Comparison of ENCODE assay signal across 31 cellular contexts in genomic region chr5:148311516-148311915, GRCh38. TPM values are rescaled to one million over a fixed set of nuclear protein-coding genes. Genes with fewer than 3 reads are reported as not detected.
"Had no signal": no experiment of that assay in that cellular context is flagged by ENCODE, and none has a peak within 500 bp of the region (broad histone marks: within the 10 kb centered on the region; RNA-seq: fewer than 3 reads in every experiment).

No MANE protein-coding gene starts in this region.

- DNase-seq: activated CD4-positive, alpha-beta T cell treated with anti-CD3 and anti-CD28 coated beads for 1 hour; activated CD4-positive, alpha-beta T cell treated with anti-CD3 and anti-CD28 coated beads, Interleukin-2, amount 10 ng/mL, durations not matched to agents 24 days and 14 days; activated CD4-positive, alpha-beta T cell treated with anti-CD3 and anti-CD28 coated beads, Interleukin-2, amount 50 U/mL, for 4 hours; activated CD4-positive, CD25-positive, alpha-beta regulatory T cell; activated CD8-positive, alpha-beta T cell treated with anti-CD3 and anti-CD28 coated beads for 36 hours; activated gamma-delta T cell; activated naive CD4-positive, alpha-beta T cell treated with Interleukin-2 at 50 U/mL for 16 hours; activated naive CD8-positive, alpha-beta T cell treated with anti-CD3 and anti-CD28 coated beads, Interleukin-2, amount 10 ng/mL, durations not matched to agents 7 days and 5 days; activated T-cell treated with anti-CD3 and anti-CD28 coated beads, Interleukin-2, amount 50 U/mL, for 24 hours; Kasumi-1; KG1; MG63; NCI-H1048; NCI-H1105 treated with DMSO at 0.1 percent for 48 hours; NCI-H1436; NCI-H1694; NCI-H1930; NCI-H2081 treated with DMSO at 0.1 percent for 48 hours; NCI-H345; NCI-H524 treated with DMSO at 0.1 percent for 48 hours; NCI-H748 treated with DMSO at 0.1 percent for 48 hours; NK-92 treated with Interleukin-12 subunit alpha and Interleukin-12 subunit beta, amount 100 ng/mL, for 24 hours; SHP77; SJCRH30; WERI-Rb-1 had no signal

- H3K4me3 ChIP-seq: cardiac muscle cell, MG63, SJCRH30, SK-N-MC had no signal

- H3K27ac ChIP-seq: cardiac muscle cell, SJCRH30, SK-N-MC, WERI-Rb-1 had no signal

RNA-seq across cellular contexts. Expression of gene SPINK7, which starts 0.7 kb away (rescaled TPM):
- total RNA-seq: activated CD4-positive, alpha-beta T cell treated with anti-CD3 and anti-CD28 coated beads, Interleukin-2, amount 10 ng/mL, durations not matched to agents 24 days and 14 days; activated CD8-positive, alpha-beta memory T cell treated with anti-CD3 and anti-CD28 coated beads for 36 hours; activated CD8-positive, alpha-beta T cell treated with anti-CD3 and anti-CD28 coated beads for 36 hours; activated naive CD8-positive, alpha-beta T cell treated with anti-CD3 and anti-CD28 coated beads, Interleukin-2, amount 10 ng/mL, durations not matched to agents 7 days and 5 days; activated T-helper 2 cell treated with anti-CD3 and anti-CD28 coated beads, Interferon-gamma antibody, Interleukin-2, Interleukin-4, amounts not matched to agents 10 μg/mL and 5 μg/mL and 100 μg/mL, durations not matched to agents 14 hours and 24 hours and 36 hours; astrocyte; cardiac muscle cell; NCI-H460; SJCRH30 had no signal

RNA-seq across cellular contexts. Expression of gene SPINK9, which starts 23.8 kb away (rescaled TPM):
- total RNA-seq: activated CD4-positive, alpha-beta T cell treated with anti-CD3 and anti-CD28 coated beads, Interleukin-2, amount 10 ng/mL, durations not matched to agents 24 days and 14 days; activated CD8-positive, alpha-beta memory T cell treated with anti-CD3 and anti-CD28 coated beads for 36 hours; activated CD8-positive, alpha-beta T cell treated with anti-CD3 and anti-CD28 coated beads for 36 hours; activated naive CD8-positive, alpha-beta T cell treated with anti-CD3 and anti-CD28 coated beads, Interleukin-2, amount 10 ng/mL, durations not matched to agents 7 days and 5 days; activated T-helper 2 cell treated with anti-CD3 and anti-CD28 coated beads, Interferon-gamma antibody, Interleukin-2, Interleukin-4, amounts not matched to agents 10 μg/mL and 5 μg/mL and 100 μg/mL, durations not matched to agents 14 hours and 24 hours and 36 hours; astrocyte; cardiac muscle cell; NCI-H460; SJCRH30 had no signal

RNA-seq across cellular contexts. Expression of gene SPINK13, which starts 42.9 kb away (rescaled TPM):
- total RNA-seq: activated CD4-positive, alpha-beta T cell treated with anti-CD3 and anti-CD28 coated beads, Interleukin-2, amount 10 ng/mL, durations not matched to agents 24 days and 14 days; activated CD8-positive, alpha-beta memory T cell treated with anti-CD3 and anti-CD28 coated beads for 36 hours; activated CD8-positive, alpha-beta T cell treated with anti-CD3 and anti-CD28 coated beads for 36 hours; activated naive CD8-positive, alpha-beta T cell treated with anti-CD3 and anti-CD28 coated beads, Interleukin-2, amount 10 ng/mL, durations not matched to agents 7 days and 5 days; activated T-helper 2 cell treated with anti-CD3 and anti-CD28 coated beads, Interferon-gamma antibody, Interleukin-2, Interleukin-4, amounts not matched to agents 10 μg/mL and 5 μg/mL and 100 μg/mL, durations not matched to agents 14 hours and 24 hours and 36 hours; astrocyte; cardiac muscle cell; SJCRH30 had no signal
